In genomic region chr3:197514786-197515090, GRCh38 we compare ENCODE assay signal across 1 cellular context.
TF ChIP-seq lines count a peak whose summit lies in the region.

No MANE protein-coding gene starts in this region.

TF ChIP-seq in GM23338, 12 proteins besides CTCF, POLR2A, EP300 and RAD21:
- TF ChIP-seq EZH2 (IDR thresholded peaks at IDR 0.05; ENCODE audit: low read depth, unreplicated experiment): no peak
- no peak for TF ChIP-seq REST (IDR thresholded peaks at IDR 0.05; ENCODE audit: unreplicated experiment)
- TF ChIP-seq ZNF331 (CRISPR knock-in tag; IDR thresholded peaks at IDR 0.05; ENCODE audit: low read depth): no peak
- no peak for TF ChIP-seq NANOG (IDR thresholded peaks at IDR 0.05; ENCODE audit: borderline replicate concordance)
- TF ChIP-seq ZNF114 (CRISPR knock-in tag; IDR thresholded peaks at IDR 0.05): no peak
- no peak for TF ChIP-seq STAT1 (IDR thresholded peaks at IDR 0.05; ENCODE audit: unreplicated experiment)
- TF ChIP-seq POLR2AphosphoS5 (IDR thresholded peaks at IDR 0.05; ENCODE audit: low read depth): no peak
- no peak for TF ChIP-seq EZH2phosphoT487 (IDR thresholded peaks at IDR 0.05; ENCODE audit: unreplicated experiment)
- TF ChIP-seq ZNF462 (CRISPR knock-in tag; IDR thresholded peaks at IDR 0.05): no peak
- no peak for TF ChIP-seq CREB1 (CRISPR knock-in tag; IDR thresholded peaks at IDR 0.05; ENCODE audit: low read depth)
- TF ChIP-seq ETS1 (IDR thresholded peaks at IDR 0.05): no peak
- TF ChIP-seq JUNB (IDR thresholded peaks at IDR 0.05; ENCODE audit: unreplicated experiment): no peak
